ENCODE assay signal across 22 cellular contexts in the genomic region with DNA sequence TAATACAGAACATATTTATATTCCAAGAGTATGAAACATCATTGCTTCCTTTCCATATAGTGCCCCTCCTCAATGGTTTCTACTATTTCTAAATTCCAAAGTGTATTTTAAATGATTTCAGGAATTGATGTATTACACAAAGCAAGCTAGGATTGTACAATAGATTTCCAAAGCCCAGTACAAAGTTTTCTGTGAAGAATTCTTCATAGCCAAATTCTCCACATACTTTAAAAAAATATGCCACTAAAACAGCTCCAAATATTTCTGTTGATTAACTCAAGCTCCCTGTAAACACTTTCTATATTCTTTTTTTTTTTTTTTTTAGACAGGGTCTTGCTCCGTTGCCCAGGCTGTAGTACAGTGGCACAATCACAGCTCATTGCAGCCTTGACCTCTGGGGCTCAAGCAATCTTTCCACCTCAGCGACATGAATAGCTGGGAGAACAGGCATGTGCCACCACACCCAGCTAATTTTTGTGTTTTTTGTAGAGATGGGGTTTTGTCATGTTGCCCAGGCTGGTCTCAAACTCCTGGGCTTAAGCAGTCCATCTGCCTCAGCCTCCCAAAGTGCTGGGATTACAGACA. TPM values are rescaled to one million over a fixed set of nuclear protein-coding genes. Genes with fewer than 3 reads are reported as not detected.
DNase-seq lines count a peak whose midpoint lies in the region; ATAC-seq and TF ChIP-seq lines count a peak whose summit lies in the region.
"Had no signal": no experiment of that assay in that cellular context is flagged by ENCODE, and none has a peak within 500 bp of the region (broad histone marks: within the 10 kb centered on the region; RNA-seq: fewer than 3 reads in every experiment).

No MANE protein-coding gene starts in this region.

- in situ Hi-C loops in GM23248 (cut with MboI): no loop called here

- peak; percentile 13 for DNase-seq in GM23248
- DNase-seq in naive B cell: no peak
- no peak for DNase-seq in NCI-H774 (lab: John Stamatoyannopoulos, UW)
- no peak for DNase-seq in UCSD-AML1 (lab: John Stamatoyannopoulos, UW; ENCODE audit: unreplicated experiment)
- DNase-seq in foreskin keratinocyte: no peak
- DNase-seq: activated CD4-positive, CD25-positive, alpha-beta regulatory T cell; activated CD8-positive, alpha-beta T cell treated with anti-CD3 and anti-CD28 coated beads for 36 hours; activated naive CD4-positive, alpha-beta T cell treated with anti-CD3 and anti-CD28 coated beads for 36 hours; anterior cingulate cortex; DMS79; heart left ventricle; NCI-H1105; NCI-H2081; NCI-H446 treated with DMSO at 0.1 percent for 48 hours; RPMI8226 had no signal

- no peaks in the 10 kb centered on the region for H3K9me3 ChIP-seq in BLaER1 treated with 17β-estradiol and CSF1 and Interleukin-3, amounts not matched to agents 10 nM and 100 nM (replicated peaks in 1 of 11)
- no peaks in the 10 kb centered on the region for H3K9me3 ChIP-seq in GM23248 (ENCODE audit: low read depth)
- H3K9me3 ChIP-seq: heart left ventricle had no signal

- WGBS in GM23248 (ENCODE audit: low coverage in 1 of 2, low lambda C conversion rate in 2 of 2, missing lambda C conversion rate in 2 of 2), 2 experiments: 89 to 93% methylated on average over 2 of the region's 2 CpGs

- H3K27ac Mint-ChIP-seq in activated T-helper 17 cell treated with anti-CD3 and anti-CD28 coated beads, Interleukin-2, amount 50 U/mL, for 72 hours: peak overlapping the region; percentile 74
- H3K27ac Mint-ChIP-seq in naive B cell: peak overlapping the region in 4 of 6 donors; percentile 14 to 60 (median 45)
- H3K27ac Mint-ChIP-seq: activated naive CD4-positive, alpha-beta T cell treated with anti-CD3 and anti-CD28 coated beads for 36 hours; progenitor cell of endocrine pancreas had no signal

- H3K27me3 Mint-ChIP-seq in activated T-helper 17 cell treated with anti-CD3 and anti-CD28 coated beads, Interleukin-2, amount 50 U/mL, for 72 hours: no peaks in the 10 kb centered on the region
- no peaks in the 10 kb centered on the region for H3K27me3 Mint-ChIP-seq in naive B cell
- H3K27me3 Mint-ChIP-seq: activated CD8-positive, alpha-beta T cell treated with anti-CD3 and anti-CD28 coated beads for 36 hours; dendritic cell treated with granulocyte-macrophage colony-stimulating factor and Interleukin-4, amounts not matched to agents 40 ng/mL and 50 ng/mL, for 4 days; progenitor cell of endocrine pancreas had no signal

- H3K27me3 ChIP-seq in BLaER1 treated with 17β-estradiol and CSF1 and Interleukin-3, amounts not matched to agents 10 nM and 100 nM: no peaks in the 10 kb centered on the region
- no peaks in the 10 kb centered on the region for H3K27me3 ChIP-seq in GM23248 (replicated peaks; ENCODE audit: insufficient read depth)
- no peaks in the 10 kb centered on the region for H3K27me3 ChIP-seq in foreskin keratinocyte
- H3K27me3 ChIP-seq: cardiac muscle cell, heart left ventricle had no signal

- TF ChIP-seq CTCF in foreskin keratinocyte (conservative IDR thresholded peaks at IDR 0.05): no peak

- no peaks in the 10 kb centered on the region for H3K9me2 ChIP-seq in GM23248 (ENCODE audit: insufficient read depth)

- no peaks in the 10 kb centered on the region for H3F3A ChIP-seq in GM23248 (ENCODE audit: insufficient read depth)

- ATAC-seq in activated T-helper 17 cell treated with anti-CD3 and anti-CD28 coated beads, Interleukin-2, amount 50 U/mL, for 72 hours (replicated peaks): no peak
- no peak for ATAC-seq in naive B cell (ENCODE audit: low read depth in 2 of 2)
- no peak for ATAC-seq in foreskin keratinocyte
- ATAC-seq: activated CD8-positive, alpha-beta T cell treated with anti-CD3 and anti-CD28 coated beads for 36 hours; heart left ventricle; SK-N-SH treated with all-trans-retinoic acid at 6 μM for 48 hours had no signal

- peaks cover 63% of the 10 kb centered on the region for H3K36me3 Mint-ChIP-seq in activated T-helper 17 cell treated with anti-CD3 and anti-CD28 coated beads, Interleukin-2, amount 50 U/mL, for 72 hours (ENCODE audit: low read depth)
- H3K36me3 Mint-ChIP-seq in naive B cell: no peaks in the 10 kb centered on the region

- no peak overlapping the region for H3K4me3 ChIP-seq in BLaER1 treated with 17β-estradiol and CSF1 and Interleukin-3, amounts not matched to agents 10 nM and 100 nM
- no peak overlapping the region for H3K4me3 ChIP-seq in GM23248
- H3K4me3 ChIP-seq: cardiac muscle cell, heart left ventricle had no signal

- H3K4me3 Mint-ChIP-seq in activated T-helper 17 cell treated with anti-CD3 and anti-CD28 coated beads, Interleukin-2, amount 50 U/mL, for 72 hours: peak overlapping the region; percentile 98
- H3K4me3 Mint-ChIP-seq in naive B cell: peak overlapping the region in 5 of 8 donors; percentile 2 to 71 (median 59)
- H3K4me3 Mint-ChIP-seq: activated CD8-positive, alpha-beta T cell treated with anti-CD3 and anti-CD28 coated beads for 36 hours; activated naive CD4-positive, alpha-beta T cell treated with anti-CD3 and anti-CD28 coated beads for 36 hours; dendritic cell treated with granulocyte-macrophage colony-stimulating factor and Interleukin-4, amounts not matched to agents 40 ng/mL and 50 ng/mL, for 4 days; neural crest cell had no signal

- H3K9ac ChIP-seq in BLaER1 treated with 17β-estradiol and CSF1 and Interleukin-3, amounts not matched to agents 10 nM and 100 nM: peak overlapping the region in 1 of 11 experiments; percentile 20; a peak in 2 of 22 replicates
- no peak overlapping the region for H3K9ac ChIP-seq in GM23248

- H3K4me1 ChIP-seq in BLaER1 treated with 17β-estradiol and CSF1 and Interleukin-3, amounts not matched to agents 10 nM and 100 nM: peaks cover 84 to 100% (median 99%) of the 10 kb centered on the region in 10 experiments
- H3K4me1 ChIP-seq in GM23248 (ENCODE audit: insufficient read depth) (peaks cover 10% of the 10 kb centered on the region), foreskin keratinocyte (peaks cover 12% of the 10 kb centered on the region)

- H3K79me2 ChIP-seq in GM23248 (ENCODE audit: insufficient read depth): peaks cover 100% of the 10 kb centered on the region

- H3K36me3 ChIP-seq in BLaER1 treated with 17β-estradiol and CSF1 and Interleukin-3, amounts not matched to agents 10 nM and 100 nM: peaks cover 21 to 95% (median 75%) of the 10 kb centered on the region in 11 experiments; a peak in 20 of 22 replicates
- no peaks in the 10 kb centered on the region for H3K36me3 ChIP-seq in GM23248 (ENCODE audit: low read depth)
- H3K36me3 ChIP-seq: cardiac muscle cell, heart left ventricle had no signal

- peaks cover 52% of the 10 kb centered on the region for H3K4me1 Mint-ChIP-seq in activated T-helper 17 cell treated with anti-CD3 and anti-CD28 coated beads, Interleukin-2, amount 50 U/mL, for 72 hours
- H3K4me1 Mint-ChIP-seq in naive B cell: peaks cover 56 to 98% (median 72%) of the 10 kb centered on the region in 3 donors
- H3K4me1 Mint-ChIP-seq: neural crest cell had no signal

- H2AFZ ChIP-seq in GM23248: no peak overlapping the region

- H4K20me1 ChIP-seq in BLaER1 treated with 17β-estradiol and CSF1 and Interleukin-3, amounts not matched to agents 10 nM and 100 nM: peaks cover 80 to 100% (median 100%) of the 10 kb centered on the region in 11 experiments
- peaks cover 13% of the 10 kb centered on the region; the same call in 1 of the 2 replicates for H4K20me1 ChIP-seq in GM23248 (ENCODE audit: insufficient read depth)

- peak overlapping the region; percentile 14 to 99 (median 74); a peak in 18 of 22 replicates for H3K4me2 ChIP-seq in BLaER1 treated with 17β-estradiol and CSF1 and Interleukin-3, amounts not matched to agents 10 nM and 100 nM
- no peak overlapping the region for H3K4me2 ChIP-seq in GM23248 (ENCODE audit: unreplicated experiment)

- H3K27ac ChIP-seq in BLaER1 treated with 17β-estradiol and CSF1 and Interleukin-3, amounts not matched to agents 10 nM and 100 nM: peak overlapping the region in 9 of 11 experiments; percentile 11 to 89 (median 80); a peak in 15 of 22 replicates
- H3K27ac ChIP-seq in GM23248: no peak overlapping the region
- H3K27ac ChIP-seq in foreskin keratinocyte: no peak overlapping the region
- H3K27ac ChIP-seq: cardiac muscle cell had no signal

- H3K9me3 Mint-ChIP-seq in activated T-helper 17 cell treated with anti-CD3 and anti-CD28 coated beads, Interleukin-2, amount 50 U/mL, for 72 hours: no peaks in the 10 kb centered on the region
- H3K9me3 Mint-ChIP-seq in naive B cell: no peaks in the 10 kb centered on the region
- H3K9me3 Mint-ChIP-seq: activated CD8-positive, alpha-beta T cell treated with anti-CD3 and anti-CD28 coated beads for 36 hours; activated naive CD4-positive, alpha-beta T cell treated with anti-CD3 and anti-CD28 coated beads for 36 hours; dendritic cell treated with granulocyte-macrophage colony-stimulating factor and Interleukin-4, amounts not matched to agents 40 ng/mL and 50 ng/mL, for 4 days; neural crest cell had no signal

RNA-seq across cellular contexts. Expression of a gene that starts 50.6 kb away (rescaled TPM):
- 36.1 and 43.8 TPM in 2 replicates for total RNA-seq in GM23248 (2014; rRNA removed; shearing (Covaris generic))
- polyA plus RNA-seq in GM23248 (2016; fragmentation: Nextera tagmentation; extraction: Ambion mirVana) (39.9 and 42.7 TPM in 2 replicates), naive B cell (ENCODE audit: low read depth in 6 of 6) (100 to 1,000 TPM; 127 to 183 (median 144) TPM), foreskin keratinocyte (10.2 and 10.6 TPM in 2 replicates)
- total RNA-seq in activated T-helper 17 cell treated with anti-CD3 and anti-CD28 coated beads, Interleukin-2, amount 50 U/mL, for 72 hours: 10 to 100 TPM; 76.0 to 80.1 TPM
- 42.0 and 46.9 TPM in 2 replicates for total RNA-seq in foreskin keratinocyte

Comparison
In these comparisons a context has a peak if more than half of its experiments do, and no peak if none do; other contexts are left out.
1. H3K27ac ChIP-seq: peak in BLaER1 treated with 17β-estradiol and CSF1 and Interleukin-3, amounts not matched to agents 10 nM and 100 nM (9 of 11); none in GM23248 (single experiment) and foreskin keratinocyte (single experiment).